1 cellular context compared by ENCODE assay signal in genomic region chr1:31732751-31733289, GRCh38.
TF ChIP-seq lines count a peak whose summit lies in the region.

No MANE protein-coding gene starts in this region.

TF ChIP-seq in GM12878, 131 proteins besides CTCF, POLR2A, EP300 and RAD21:
- TF ChIP-seq SREBF1 (IDR thresholded peaks at IDR 0.05; ENCODE audit: low read length) (no peak), CREM (IDR thresholded peaks at IDR 0.05; ENCODE audit: low read depth) (no peak)
